22 cellular contexts compared by ENCODE assay signal in genomic region chr16:24507959-24508358, GRCh38.
"Had no signal": no experiment of that assay in that cellular context is flagged by ENCODE, and none has a peak within 500 bp of the region (broad histone marks: within the 10 kb centered on the region; RNA-seq: fewer than 3 reads in every experiment).

No MANE protein-coding gene starts in this region.

- H3K36me3 ChIP-seq: breast epithelium, colonic mucosa, MG63, Peyer's patch had no signal

- H3K4me3 Mint-ChIP-seq: activated B cell treated with CpG ODN at 0.5 μM for 24 hours; activated CD4-positive, alpha-beta memory T cell treated with anti-CD3 and anti-CD28 coated beads for 36 hours; activated CD4-positive, alpha-beta T cell treated with anti-CD3 and anti-CD28 coated beads, Interleukin-2, amount 10 ng/mL, durations not matched to agents 7 days and 5 days; activated naive CD8-positive, alpha-beta T cell treated with anti-CD3 and anti-CD28 coated beads for 36 hours; activated T-cell treated with anti-CD3 and anti-CD28 coated beads, Interleukin-2, amount 50 U/mL, for 4 hours; T-helper 17 cell had no signal

- H3K27ac ChIP-seq: breast epithelium, colonic mucosa, KMS-11, Peyer's patch had no signal

- H3K9me3 ChIP-seq: breast epithelium, colonic mucosa, MG63, Peyer's patch had no signal

- H3K36me3 Mint-ChIP-seq: activated CD4-positive, alpha-beta memory T cell treated with anti-CD3 and anti-CD28 coated beads for 36 hours; activated naive CD8-positive, alpha-beta T cell treated with anti-CD3 and anti-CD28 coated beads for 36 hours had no signal

- H3K27me3 ChIP-seq: breast epithelium, colonic mucosa, Peyer's patch had no signal

- H3K27ac Mint-ChIP-seq: activated B cell treated with CpG ODN at 0.5 μM for 24 hours; activated CD4-positive, alpha-beta memory T cell treated with anti-CD3 and anti-CD28 coated beads for 36 hours; activated CD4-positive, alpha-beta T cell treated with anti-CD3 and anti-CD28 coated beads, Interleukin-2, amount 10 ng/mL, durations not matched to agents 7 days and 5 days; activated naive CD8-positive, alpha-beta T cell treated with anti-CD3 and anti-CD28 coated beads for 36 hours; T-helper 17 cell had no signal

- H3K9me3 Mint-ChIP-seq: activated B cell treated with CpG ODN at 0.5 μM for 24 hours; activated CD4-positive, alpha-beta memory T cell treated with anti-CD3 and anti-CD28 coated beads for 36 hours; activated CD4-positive, alpha-beta T cell treated with anti-CD3 and anti-CD28 coated beads, Interleukin-2, amount 10 ng/mL, durations not matched to agents 7 days and 5 days; activated naive CD8-positive, alpha-beta T cell treated with anti-CD3 and anti-CD28 coated beads for 36 hours; activated T-cell treated with anti-CD3 and anti-CD28 coated beads, Interleukin-2, amount 50 U/mL, for 4 hours had no signal

- ATAC-seq: activated T-cell treated with anti-CD3 and anti-CD28 coated beads, Interleukin-2, amount 50 U/mL, for 4 hours; T-helper 17 cell had no signal

- H3K4me1 Mint-ChIP-seq: activated naive CD8-positive, alpha-beta T cell treated with anti-CD3 and anti-CD28 coated beads for 36 hours; T-helper 17 cell had no signal

- H3K4me3 ChIP-seq: breast epithelium, colonic mucosa, MG63, Peyer's patch had no signal

- H3K4me1 ChIP-seq: breast epithelium, colonic mucosa, Peyer's patch had no signal

- DNase-seq: activated B cell treated with CpG ODN at 0.5 μM for 24 hours; activated CD4-positive, alpha-beta memory T cell treated with anti-CD3 and anti-CD28 coated beads for 36 hours; activated CD4-positive, alpha-beta T cell treated with anti-CD3 and anti-CD28 coated beads, Interleukin-2, amount 10 ng/mL, durations not matched to agents 7 days and 5 days; activated CD8-positive, alpha-beta memory T cell treated with anti-CD3 and anti-CD28 coated beads for 24 hours; activated effector memory CD4-positive, alpha-beta T cell treated with anti-CD3 and anti-CD28 coated beads, Interleukin-2, amount 50 U/mL, for 16 hours; activated naive CD4-positive, alpha-beta T cell treated with Interleukin-2 at 50 U/mL for 16 hours; activated naive CD8-positive, alpha-beta T cell treated with anti-CD3 and anti-CD28 coated beads for 36 hours; activated T-cell treated with anti-CD3 and anti-CD28 coated beads, Interleukin-2, amount 50 U/mL, for 4 hours; caudate nucleus; colonic mucosa; NCI-H1105; NCI-H1436; NCI-H187 treated with DMSO at 0.1 percent for 48 hours; NCI-H2081 treated with DMSO at 0.1 percent for 48 hours; NCI-H526; Peyer's patch; SHP77 treated with DMSO at 0.1 percent for 48 hours; T-helper 17 cell; T-helper 9 cell had no signal
